Comparison of ENCODE assay signal across 23 cellular contexts in the genomic region with DNA sequence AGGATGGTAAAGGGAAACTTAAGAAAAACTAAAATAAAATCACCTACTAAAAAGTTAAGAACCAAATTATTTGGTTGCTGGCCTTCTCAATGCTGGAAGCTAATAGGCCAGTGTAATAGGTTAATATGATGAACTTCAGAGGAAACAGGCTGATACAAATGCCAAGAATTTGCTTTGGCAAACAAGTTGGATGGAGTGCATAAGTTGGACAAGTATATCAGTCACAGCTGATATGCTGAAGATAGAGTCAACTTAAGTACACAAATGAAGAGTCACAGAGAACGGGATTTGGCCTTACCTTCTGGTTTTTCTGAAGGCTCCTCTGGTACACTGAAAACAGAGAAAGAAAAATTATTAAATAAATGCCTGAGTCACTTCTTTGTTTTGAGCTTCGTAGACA.
"Had no signal": no experiment of that assay in that cellular context is flagged by ENCODE, and none has a peak within 500 bp of the region (broad histone marks: within the 10 kb centered on the region; RNA-seq: fewer than 3 reads in every experiment).

No MANE protein-coding gene starts in this region.

- H3K27me3 Mint-ChIP-seq: IgD-negative memory B cell had no signal

- H3K9me3 ChIP-seq: MG63, Peyer's patch, SK-N-SH had no signal

- H3K9me2 ChIP-seq: SK-N-SH had no signal

- H3K9me3 Mint-ChIP-seq: IgD-negative memory B cell had no signal

- H3K36me3 ChIP-seq: MG63 had no signal

- H3K4me1 ChIP-seq: Peyer's patch had no signal

- H3K4me3 ChIP-seq: K562, MG63, Peyer's patch had no signal

- H3K4me2 ChIP-seq: KMS-11, SK-N-SH had no signal

- H3K27ac ChIP-seq: KMS-11, Peyer's patch had no signal

- DNase-seq: MG63, NCI-H1092, NCI-H1105 treated with DMSO at 0.1 percent for 48 hours, NCI-H1417 treated with DMSO at 0.1 percent for 48 hours, NCI-H146, NCI-H1694 treated with DMSO at 0.1 percent for 48 hours, NCI-H1930, NCI-H2081, NCI-H2107, NCI-H2171, NCI-H226, NCI-H446, NCI-H510A, NCI-H524 treated with DMSO at 0.1 percent for 48 hours, NCI-H69, NCI-H774, Peyer's patch, SHP77, SK-N-SH, SW 1271 had no signal

- H3K27ac Mint-ChIP-seq: IgD-negative memory B cell had no signal

- ATAC-seq: K562 had no signal

- H3K4me3 Mint-ChIP-seq: IgD-negative memory B cell had no signal

- H3K27me3 ChIP-seq: MG63, Peyer's patch had no signal
